ENCODE assay signal across 8 cellular contexts in the genomic region with DNA sequence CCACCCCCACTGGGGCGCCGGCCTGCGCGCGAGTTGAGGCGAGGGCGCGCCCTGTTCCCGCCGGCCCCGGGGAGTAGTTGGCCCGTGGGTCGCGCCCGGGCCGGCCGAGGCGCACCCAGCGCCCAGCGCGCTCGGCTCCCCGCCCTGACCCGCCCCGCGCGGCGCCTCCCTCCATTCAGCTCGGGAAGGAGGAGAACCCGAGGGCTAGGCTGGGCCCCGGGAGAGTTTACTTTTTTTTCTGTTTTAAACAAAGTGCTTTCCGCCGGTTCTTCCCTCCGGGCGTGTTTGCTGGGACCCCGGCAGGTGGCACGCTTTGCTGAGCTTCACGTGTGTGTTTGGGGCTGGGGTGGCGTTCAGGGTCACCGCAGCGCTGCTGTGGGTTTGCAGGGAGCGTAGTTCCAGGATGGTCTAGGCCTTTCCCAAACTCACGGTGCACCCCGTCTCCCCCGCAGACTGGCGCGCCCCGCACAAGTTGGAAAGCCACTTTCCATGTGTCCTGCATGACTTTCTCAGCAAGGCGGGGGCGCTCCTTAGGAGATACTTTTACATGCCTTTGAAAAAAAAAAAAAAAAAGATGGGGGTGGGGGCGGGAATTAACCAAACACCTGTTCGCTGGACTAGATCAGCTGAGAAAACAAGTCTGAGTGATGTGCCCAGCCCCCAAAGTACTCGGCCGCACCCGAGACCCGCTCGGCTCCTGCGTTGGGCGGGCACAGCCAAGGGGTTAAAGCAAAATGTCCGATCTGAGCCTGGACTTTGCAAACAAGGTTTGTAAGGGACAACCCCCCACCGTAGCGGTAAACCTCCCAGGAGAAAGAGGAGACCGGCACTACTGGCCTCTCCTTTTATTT. TPM values are rescaled to one million over a fixed set of nuclear protein-coding genes. Genes with fewer than 3 reads are reported as not detected.
DNase-seq lines count a peak whose midpoint lies in the region; ATAC-seq and TF ChIP-seq lines count a peak whose summit lies in the region.

No MANE protein-coding gene starts in this region.

- H2AFZ ChIP-seq in MM.1S (ENCODE audit: low read length) (peak overlapping the region; percentile 76), mesenchymal stem cell (ENCODE audit: low read depth, low read length) (peak overlapping the region; percentile 42)

- H3K23ac ChIP-seq in mesenchymal stem cell (ENCODE audit: low read length in 2 of 2) = peak overlapping the region in 1 of 2 experiments; percentile 86

- no peak overlapping the region for H2BK5ac ChIP-seq in mesenchymal stem cell (ENCODE audit: low read depth, low read length, poor library complexity, severe bottlenecking)

- H4K20me1 ChIP-seq in MM.1S (ENCODE audit: insufficient read depth, low read length) = no peaks in the 10 kb centered on the region

- H3K4me1 ChIP-seq in MM.1S (ENCODE audit: low read length) = peaks cover 6% of the 10 kb centered on the region; the same call in 1 of the 2 replicates
- peaks cover 23% of the 10 kb centered on the region for H3K4me1 ChIP-seq in ectodermal cell (ENCODE audit: control insufficient read depth, insufficient read depth, low read length)
- peaks cover 9% of the 10 kb centered on the region for H3K4me1 ChIP-seq in mesenchymal stem cell (ENCODE audit: control insufficient read depth, insufficient read depth, low read depth, low read length)

- H2AK5ac ChIP-seq in mesenchymal stem cell (ENCODE audit: low read length, severe bottlenecking) = no peak overlapping the region

- no peak overlapping the region for H3K4ac ChIP-seq in mesenchymal stem cell (ENCODE audit: low read depth in 1 of 2, low read length in 2 of 2)

- H3K14ac ChIP-seq in mesenchymal stem cell (ENCODE audit: low read length in 2 of 2) = peak overlapping the region in 1 of 2 experiments; percentile 93

- peak overlapping the region; percentile 56 for H3K27ac Mint-ChIP-seq in activated CD4-positive, alpha-beta memory T cell treated with anti-CD3 and anti-CD28 coated beads for 36 hours
- peak overlapping the region; percentile 3 for H3K27ac Mint-ChIP-seq in stimulated activated effector memory CD8-positive, alpha-beta T cell treated with anti-CD3 and anti-CD28 coated beads, Interleukin-12 subunit alpha, Interleukin-12 subunit beta, amount 100 ng/mL, for 72 hours

- H3K4me1 Mint-ChIP-seq in activated CD4-positive, alpha-beta memory T cell treated with anti-CD3 and anti-CD28 coated beads for 36 hours (ENCODE audit: low read depth) = peaks cover 77% of the 10 kb centered on the region
- peaks cover 43% of the 10 kb centered on the region for H3K4me1 Mint-ChIP-seq in stimulated activated effector memory CD8-positive, alpha-beta T cell treated with anti-CD3 and anti-CD28 coated beads, Interleukin-12 subunit alpha, Interleukin-12 subunit beta, amount 100 ng/mL, for 72 hours

- H2BK120ac ChIP-seq in mesenchymal stem cell (ENCODE audit: low read depth, low read length) = no peak overlapping the region

- intact Hi-C loops in activated CD4-positive, alpha-beta memory T cell treated with anti-CD3 and anti-CD28 coated beads for 36 hours (cut with micrococcal nuclease) = loop anchor here (1.0 to 10.0 kb wide), 3 partner anchors 9 to 127 kb away; partner anchors contain the start of gene PDK1

- POLR2A ChIA-PET in activated CD4-positive, alpha-beta memory T cell treated with anti-CD3 and anti-CD28 coated beads for 36 hours (lab: Charles Lee) = interaction anchor here (0.7 to 2.8 kb wide), 7 partner anchors 9 to 1905 kb away, joined by 3 to 19 read pairs (median 6); no protein-coding TSS in a partner anchor

- DNase-seq in EL = peak; percentile 44
- DNase-seq in MM.1S = peak; percentile 54
- DNase-seq in activated CD4-positive, alpha-beta memory T cell treated with anti-CD3 and anti-CD28 coated beads for 36 hours = peak; percentile 71
- DNase-seq in mesenchymal stem cell = peak; percentile 36
- DNase-seq in stimulated activated effector memory CD8-positive, alpha-beta T cell treated with anti-CD3 and anti-CD28 coated beads, Interleukin-12 subunit alpha, Interleukin-12 subunit beta, amount 100 ng/mL, for 72 hours (ENCODE audit: low spot score in 2 of 2) = peak in 1 of 2 donors; percentile 66
- no peak for DNase-seq in amniotic stem cell (lab: John Stamatoyannopoulos, UW)
- DNase-seq in OCI-M2 (lab: John Stamatoyannopoulos, UW; ENCODE audit: unreplicated experiment) = no peak

- no peaks in the 10 kb centered on the region for H3K79me2 ChIP-seq in MM.1S (ENCODE audit: low read length)

- H3K9me3 ChIP-seq in MM.1S (replicated peaks; ENCODE audit: insufficient read depth, low read length) (no peaks in the 10 kb centered on the region), ectodermal cell (ENCODE audit: control insufficient read depth, low read length) (no peaks in the 10 kb centered on the region), mesenchymal stem cell (ENCODE audit: control insufficient read depth, low read length) (no peaks in the 10 kb centered on the region)

- no peaks in the 10 kb centered on the region for H3K36me3 ChIP-seq in MM.1S (replicated peaks; ENCODE audit: insufficient read depth, low read length)
- no peaks in the 10 kb centered on the region for H3K36me3 ChIP-seq in ectodermal cell (ENCODE audit: control insufficient read depth, insufficient read depth, low read length)
- no peaks in the 10 kb centered on the region for H3K36me3 ChIP-seq in mesenchymal stem cell (ENCODE audit: control insufficient read depth in 1 of 2, insufficient read depth in 2 of 2, low read depth in 1 of 2, low read length in 2 of 2)

- peak overlapping the region; percentile 52; the same call in 1 of the 2 replicates for H3K9ac ChIP-seq in MM.1S (ENCODE audit: low read length)
- peak overlapping the region; percentile 21 for H3K9ac ChIP-seq in mesenchymal stem cell (ENCODE audit: low read length)

- peaks cover 16% of the 10 kb centered on the region for H3K79me1 ChIP-seq in mesenchymal stem cell (replicated peaks; ENCODE audit: low read length, poor library complexity, severe bottlenecking)

- no peaks in the 10 kb centered on the region for H3K27me3 Mint-ChIP-seq in activated CD4-positive, alpha-beta memory T cell treated with anti-CD3 and anti-CD28 coated beads for 36 hours

- no peaks in the 10 kb centered on the region for H3K36me3 Mint-ChIP-seq in activated CD4-positive, alpha-beta memory T cell treated with anti-CD3 and anti-CD28 coated beads for 36 hours
- H3K36me3 Mint-ChIP-seq in stimulated activated effector memory CD8-positive, alpha-beta T cell treated with anti-CD3 and anti-CD28 coated beads, Interleukin-12 subunit alpha, Interleukin-12 subunit beta, amount 100 ng/mL, for 72 hours = no peaks in the 10 kb centered on the region

- peak overlapping the region; percentile 80 for H3K4me3 Mint-ChIP-seq in activated CD4-positive, alpha-beta memory T cell treated with anti-CD3 and anti-CD28 coated beads for 36 hours
- peak overlapping the region; percentile 69 for H3K4me3 Mint-ChIP-seq in stimulated activated effector memory CD8-positive, alpha-beta T cell treated with anti-CD3 and anti-CD28 coated beads, Interleukin-12 subunit alpha, Interleukin-12 subunit beta, amount 100 ng/mL, for 72 hours

- peaks cover 7% of the 10 kb centered on the region; the same call in 1 of the 2 replicates for H3F3A ChIP-seq in MM.1S (ENCODE audit: insufficient read depth, low read length)

- H3K27ac ChIP-seq in MM.1S (ENCODE audit: low read length) (no peak overlapping the region), ectodermal cell (ENCODE audit: insufficient read depth, low read depth, low read length, poor library complexity, severe bottlenecking) (peak overlapping the region; percentile 70), mesenchymal stem cell (ENCODE audit: low read length, poor library complexity, severe bottlenecking) (peak overlapping the region; percentile 17)

- no peak overlapping the region for H4K91ac ChIP-seq in mesenchymal stem cell (ENCODE audit: low read length)

- H3K18ac ChIP-seq in mesenchymal stem cell (ENCODE audit: low read depth in 1 of 2, low read length in 2 of 2) = peak overlapping the region; percentile 66 to 80

- H2BK12ac ChIP-seq in mesenchymal stem cell (ENCODE audit: low read length in 2 of 2) = peak overlapping the region in 1 of 2 experiments; percentile 82

- no peaks in the 10 kb centered on the region for H3K9me2 ChIP-seq in MM.1S (replicated peaks; ENCODE audit: insufficient read depth, low read length)

- H4K8ac ChIP-seq in mesenchymal stem cell (ENCODE audit: low read length) = peak overlapping the region; percentile 12

- WGBS in ectodermal cell, 2 experiments = 0% methylated on average over 63 of the region's 63 CpGs
- 1% methylated on average over 60 of the region's 63 CpGs for WGBS in mesenchymal stem cell

- 0 out of 2 replicates have a peak, but pooled peaks cover 4% of the 10 kb centered on the region for H3K27me3 ChIP-seq in MM.1S (replicated peaks; ENCODE audit: insufficient read depth, low read length)
- peaks cover 10% of the 10 kb centered on the region for H3K27me3 ChIP-seq in ectodermal cell (ENCODE audit: control insufficient read depth, insufficient read depth, low read length, poor library complexity, severe bottlenecking)
- H3K27me3 ChIP-seq in mesenchymal stem cell (ENCODE audit: control insufficient read depth in 1 of 2, insufficient read depth in 1 of 2, low read length in 2 of 2) = peaks cover 0 to 65% of the 10 kb centered on the region in 2 experiments

- H3K4me2 ChIP-seq in MM.1S (ENCODE audit: low read depth, low read length) = peak overlapping the region; percentile 74
- peak overlapping the region; percentile 97 for H3K4me2 ChIP-seq in mesenchymal stem cell (ENCODE audit: low read length, poor library complexity, severe bottlenecking)

- no peaks in the 10 kb centered on the region for H3K9me3 Mint-ChIP-seq in activated CD4-positive, alpha-beta memory T cell treated with anti-CD3 and anti-CD28 coated beads for 36 hours
- H3K9me3 Mint-ChIP-seq in stimulated activated effector memory CD8-positive, alpha-beta T cell treated with anti-CD3 and anti-CD28 coated beads, Interleukin-12 subunit alpha, Interleukin-12 subunit beta, amount 100 ng/mL, for 72 hours = no peaks in the 10 kb centered on the region

- CTCF ChIA-PET in activated CD4-positive, alpha-beta memory T cell treated with anti-CD3 and anti-CD28 coated beads for 36 hours (lab: Charles Lee) = interaction anchor here (0.9 to 16.2 kb wide), 6 partner anchors 8 to 35 kb away, joined by 4 to 235 read pairs (median 8); no protein-coding TSS in a partner anchor

- peak; percentile 34 for TF ChIP-seq CTCF in MM.1S (IDR thresholded peaks at IDR 0.05; ENCODE audit: low read length)

- no peak overlapping the region for H2BK15ac ChIP-seq in mesenchymal stem cell (ENCODE audit: low read depth, poor library complexity, severe bottlenecking)

- H3K4me3 ChIP-seq in MM.1S (ENCODE audit: low read length) = peak overlapping the region; percentile 70
- H3K4me3 ChIP-seq in ectodermal cell (ENCODE audit: insufficient read depth, low read depth, low read length) = peak overlapping the region; percentile 88
- peak overlapping the region; percentile 70 to 78 for H3K4me3 ChIP-seq in mesenchymal stem cell (ENCODE audit: insufficient read depth in 1 of 2, low read depth in 1 of 2, low read length in 2 of 2)

- ATAC-seq in stimulated activated effector memory CD8-positive, alpha-beta T cell treated with anti-CD3 and anti-CD28 coated beads, Interleukin-12 subunit alpha, Interleukin-12 subunit beta, amount 100 ng/mL, for 72 hours = peak; percentile 71

RNA-seq across cellular contexts. Expression of gene ITGA6, which starts 0.8 kb away (rescaled TPM):
- 1 to 10 TPM; 8.2 to 8.6 TPM for total RNA-seq in activated CD4-positive, alpha-beta memory T cell treated with anti-CD3 and anti-CD28 coated beads for 36 hours
- polyA plus RNA-seq in ectodermal cell (2013, experiment 1 of 4) = 67.1 TPM
- 58.2 TPM for polyA plus RNA-seq in ectodermal cell (2013, experiment 2 of 4)
- polyA plus RNA-seq in ectodermal cell (2013, experiment 3 of 4) = 42.1 TPM
- 50.8 TPM for polyA plus RNA-seq in ectodermal cell (2013, experiment 4 of 4)
- 31.2 TPM for polyA plus RNA-seq in mesenchymal stem cell (2013, experiment 1 of 2)
- 32.5 TPM for polyA plus RNA-seq in mesenchymal stem cell (2013, experiment 2 of 2)

Comparison
In these comparisons a context has a peak if more than half of its experiments do, and no peak if none do; other contexts are left out.
1. DNase-seq: peak in EL (single experiment), MM.1S (single experiment), activated CD4-positive, alpha-beta memory T cell treated with anti-CD3 and anti-CD28 coated beads for 36 hours (single experiment) and mesenchymal stem cell (single experiment); none in amniotic stem cell (single experiment) and OCI-M2 (single experiment).
2. Peak in every context shown above with its lines, with median percentiles within 50 percentile points of each other: H3K4me3 ChIP-seq.